In the genomic region with DNA sequence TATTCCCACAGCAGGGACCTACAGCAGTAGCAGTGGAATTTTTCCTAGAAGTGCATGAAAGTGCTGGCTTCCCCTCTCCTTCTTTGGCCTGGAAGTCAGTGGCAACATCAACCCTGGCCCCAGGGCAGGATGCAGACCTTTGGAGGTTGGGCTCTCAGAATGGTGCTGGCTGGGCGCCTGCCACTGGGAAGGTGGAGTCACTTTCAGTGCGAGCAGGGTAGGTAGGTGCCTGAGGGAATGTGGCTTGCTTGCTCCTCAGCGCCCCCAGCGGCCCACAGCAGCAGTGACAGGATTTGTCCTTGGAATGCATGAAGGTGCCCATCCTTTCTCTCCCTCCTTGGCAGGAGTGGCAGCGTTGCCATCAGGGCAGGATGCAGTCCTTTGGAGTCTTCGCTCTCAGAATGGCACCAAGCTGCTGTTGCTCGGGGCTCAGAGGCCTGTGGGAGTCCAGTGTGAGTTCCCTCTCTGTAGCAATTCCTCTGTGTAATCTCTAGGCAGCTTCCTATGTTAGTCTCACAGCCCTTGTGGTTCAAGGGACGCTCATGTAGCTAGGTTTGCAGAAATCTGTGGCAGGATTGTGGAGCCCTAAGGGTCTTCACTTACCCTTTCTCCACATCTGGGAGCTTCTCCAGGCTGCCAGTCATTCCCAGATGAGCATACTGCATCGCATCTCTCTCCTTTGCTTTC, we compare ENCODE assay signal across 8 cellular contexts.
DNase-seq lines count a peak whose midpoint lies in the region; ATAC-seq and TF ChIP-seq lines count a peak whose summit lies in the region.

No MANE protein-coding gene starts in this region.

- no peak for TF ChIP-seq EP300 in esophagus muscularis mucosa (IDR thresholded peaks at IDR 0.05)

- peaks cover 6% of the 10 kb centered on the region for H3K4me1 Mint-ChIP-seq in activated T-cell treated with anti-CD3 and anti-CD28 coated beads, Interleukin-2, amount 50 U/mL, for 72 hours (ENCODE audit: low read depth)

- TF ChIP-seq POLR2A in esophagus muscularis mucosa (IDR thresholded peaks at IDR 0.05; ENCODE audit: low read depth), result no peak

- ATAC-seq in HG02798 (IDR thresholded peaks at IDR 0.05; ENCODE audit: poor library complexity, unreplicated experiment) (peak; percentile 59), left cardiac atrium (no peak), HG02763 (IDR thresholded peaks at IDR 0.05; ENCODE audit: unreplicated experiment) (no peak), HG03565 (IDR thresholded peaks at IDR 0.05; ENCODE audit: unreplicated experiment) (no peak)
- no peak for ATAC-seq in activated T-cell treated with anti-CD3 and anti-CD28 coated beads, Interleukin-2, amount 50 U/mL, for 72 hours (replicated peaks in 1 of 2)

- no peaks in the 10 kb centered on the region for H3K36me3 Mint-ChIP-seq in activated T-cell treated with anti-CD3 and anti-CD28 coated beads, Interleukin-2, amount 50 U/mL, for 72 hours (ENCODE audit: insufficient read depth in 2 of 2)

- intact Hi-C loops in left cardiac atrium (cut with DNase I), result no loop called here
- intact Hi-C loops in esophagus muscularis mucosa (cut with DNase I), result no loop called here

- H3K4me1 ChIP-seq in esophagus muscularis mucosa, result no peaks in the 10 kb centered on the region

- peaks cover 8 to 14% of the 10 kb centered on the region in 2 donors for H3K9me3 Mint-ChIP-seq in activated T-cell treated with anti-CD3 and anti-CD28 coated beads, Interleukin-2, amount 50 U/mL, for 72 hours

- WGBS in esophagus muscularis mucosa, result 68% methylated on average over 6 of the region's 9 CpGs

- H3K4me3 Mint-ChIP-seq in activated T-cell treated with anti-CD3 and anti-CD28 coated beads, Interleukin-2, amount 50 U/mL, for 72 hours, result no peak overlapping the region

- H3K27me3 Mint-ChIP-seq in activated T-cell treated with anti-CD3 and anti-CD28 coated beads, Interleukin-2, amount 50 U/mL, for 72 hours (ENCODE audit: low read depth), result no peaks in the 10 kb centered on the region

- H3K27ac ChIP-seq in esophagus muscularis mucosa (replicated peaks in 1 of 4), result no peak overlapping the region

- DNase-seq in GM12864 (ENCODE audit: low read depth) (no peak), RPMI8226 (peak; percentile 15), left cardiac atrium (peak; percentile 18), esophagus muscularis mucosa (ENCODE audit: extremely low spot score) (no peak)
- DNase-seq in activated T-cell treated with anti-CD3 and anti-CD28 coated beads, Interleukin-2, amount 50 U/mL, for 72 hours, result no peak

- H3K4me3 ChIP-seq in GM12864 (ENCODE audit: low read depth, low read length), result no peak overlapping the region
- H3K4me3 ChIP-seq in esophagus muscularis mucosa, result no peak overlapping the region

- TF ChIP-seq CTCF in GM12864 (IDR thresholded peaks at IDR 0.05; ENCODE audit: low read depth, low read length, missing control alignments) (peak; percentile 86), esophagus muscularis mucosa (IDR thresholded peaks at IDR 0.05) (peak in 1 of 3 experiments; percentile 13)

- H3K27me3 ChIP-seq in esophagus muscularis mucosa, result no peaks in the 10 kb centered on the region

- no peaks in the 10 kb centered on the region for H3K36me3 ChIP-seq in esophagus muscularis mucosa

- H3K9me3 ChIP-seq in esophagus muscularis mucosa, result peaks cover 0 to 3% (median 0%) of the 10 kb centered on the region in 4 donors

- no peak overlapping the region for H3K27ac Mint-ChIP-seq in activated T-cell treated with anti-CD3 and anti-CD28 coated beads, Interleukin-2, amount 50 U/mL, for 72 hours

Comparison
In these comparisons a context has a peak if more than half of its experiments do, and no peak if none do; other contexts are left out.
1. DNase-seq: peak in RPMI8226 (single experiment) and left cardiac atrium (single experiment); none in GM12864 (single experiment), esophagus muscularis mucosa (single experiment) and activated T-cell treated with anti-CD3 and anti-CD28 coated beads, Interleukin-2, amount 50 U/mL, for 72 hours (0 of 2).